Comparison of ENCODE assay signal across 8 cellular contexts in the genomic region with DNA sequence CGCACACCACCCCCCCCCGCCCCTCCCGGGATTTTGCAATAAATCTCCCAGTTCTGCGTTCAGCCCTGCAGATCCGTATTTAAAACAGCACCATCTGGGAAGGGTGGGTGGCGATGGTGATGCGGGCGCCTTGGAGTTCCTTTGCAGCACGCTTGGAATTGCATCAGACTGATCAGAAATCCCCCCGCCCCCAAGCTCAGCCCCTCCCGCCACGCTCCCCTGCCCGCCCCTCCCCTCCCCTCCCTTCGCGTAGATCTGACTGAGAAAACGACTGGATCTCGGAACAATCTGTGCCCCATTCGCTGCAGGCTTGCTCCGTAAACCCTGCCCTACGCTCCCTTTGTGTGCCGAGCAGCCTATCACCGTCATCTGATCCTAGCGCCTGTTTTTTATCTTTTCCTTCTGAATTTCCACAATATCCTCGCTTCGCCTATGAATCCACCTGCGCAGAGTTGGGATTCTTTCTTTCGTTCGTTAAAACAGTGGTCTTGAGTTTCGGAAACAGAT. TPM values are rescaled to one million over a fixed set of nuclear protein-coding genes. Genes with fewer than 3 reads are reported as not detected.
DNase-seq lines count a peak whose midpoint lies in the region; ATAC-seq and TF ChIP-seq lines count a peak whose summit lies in the region.

No MANE protein-coding gene starts in this region.

- no peak for ATAC-seq in HG03196 (IDR thresholded peaks at IDR 0.05; ENCODE audit: unreplicated experiment)
- ATAC-seq in HG02840 (IDR thresholded peaks at IDR 0.05; ENCODE audit: low FRiP score, unreplicated experiment), result no peak

- H3K27ac ChIP-seq in angular gyrus (ENCODE audit: low read depth, low read length) (peak overlapping the region; percentile 75), subcutaneous abdominal adipose tissue (ENCODE audit: low read depth, low read length) (no peak overlapping the region)

- H3K27ac Mint-ChIP-seq in CD14-positive monocyte, result no peak overlapping the region

- peaks cover 0 to 26% (median 25%) of the 10 kb centered on the region in 5 donors for H3K4me1 ChIP-seq in subcutaneous abdominal adipose tissue (ENCODE audit: control insufficient read depth in 5 of 5, insufficient read depth in 5 of 5, low read length in 5 of 5)

- TF ChIP-seq CTCF in CD14-positive monocyte (IDR thresholded peaks at IDR 0.05), result no peak

- peaks cover 31 to 48% (median 37%) of the 10 kb centered on the region in 5 donors for H3K27me3 ChIP-seq in subcutaneous abdominal adipose tissue (ENCODE audit: control insufficient read depth in 5 of 5, insufficient read depth in 4 of 5, low read length in 5 of 5)

- H3K9me3 Mint-ChIP-seq in CD14-positive monocyte, result peaks cover 6 to 33% (median 22%) of the 10 kb centered on the region in 7 donors

- H3K27me3 Mint-ChIP-seq in CD14-positive monocyte (ENCODE audit: low read depth in 3 of 3), result peaks cover 70 to 79% (median 73%) of the 10 kb centered on the region in 3 donors

- no peak overlapping the region for H3K9ac ChIP-seq in subcutaneous abdominal adipose tissue (ENCODE audit: low read length in 5 of 5)

- H3K4me1 Mint-ChIP-seq in CD14-positive monocyte, result peaks cover 6% of the 10 kb centered on the region

- DNase-seq in COR-L47 (lab: John Stamatoyannopoulos, UW) (peak; percentile 27), NCI-H1694 (lab: John Stamatoyannopoulos, UW) (peak; percentile 22), CD14-positive monocyte (ENCODE audit: low spot score) (no peak)

- intact Hi-C loops in CD14-positive monocyte (cut with micrococcal nuclease), result no loop called here

- no peaks in the 10 kb centered on the region for H3K36me3 ChIP-seq in subcutaneous abdominal adipose tissue (ENCODE audit: control insufficient read depth in 5 of 5, insufficient read depth in 5 of 5, low read length in 5 of 5)

- H3K4me3 ChIP-seq in iPS-11a (ENCODE audit: low read depth, low read length) (peak overlapping the region; percentile 72), subcutaneous abdominal adipose tissue (ENCODE audit: low read depth in 1 of 5, low read length in 5 of 5) (peak overlapping the region; percentile 41 to 74 (median 60))

- peaks cover 7 to 11% of the 10 kb centered on the region in 2 donors for H3K36me3 Mint-ChIP-seq in CD14-positive monocyte

- peaks cover 0 to 6% (median 0%) of the 10 kb centered on the region in 5 donors for H3K9me3 ChIP-seq in subcutaneous abdominal adipose tissue (ENCODE audit: control insufficient read depth in 5 of 5, low read length in 5 of 5)

- H3K4me3 Mint-ChIP-seq in CD14-positive monocyte, result peak overlapping the region in 1 of 2 donors; percentile 61

RNA-seq across cellular contexts. Expression of a gene that starts 18.1 kb away (rescaled TPM):
- not detected for polyA plus RNA-seq in CD14-positive monocyte
